1 cellular context compared by ENCODE assay signal in the genomic region with DNA sequence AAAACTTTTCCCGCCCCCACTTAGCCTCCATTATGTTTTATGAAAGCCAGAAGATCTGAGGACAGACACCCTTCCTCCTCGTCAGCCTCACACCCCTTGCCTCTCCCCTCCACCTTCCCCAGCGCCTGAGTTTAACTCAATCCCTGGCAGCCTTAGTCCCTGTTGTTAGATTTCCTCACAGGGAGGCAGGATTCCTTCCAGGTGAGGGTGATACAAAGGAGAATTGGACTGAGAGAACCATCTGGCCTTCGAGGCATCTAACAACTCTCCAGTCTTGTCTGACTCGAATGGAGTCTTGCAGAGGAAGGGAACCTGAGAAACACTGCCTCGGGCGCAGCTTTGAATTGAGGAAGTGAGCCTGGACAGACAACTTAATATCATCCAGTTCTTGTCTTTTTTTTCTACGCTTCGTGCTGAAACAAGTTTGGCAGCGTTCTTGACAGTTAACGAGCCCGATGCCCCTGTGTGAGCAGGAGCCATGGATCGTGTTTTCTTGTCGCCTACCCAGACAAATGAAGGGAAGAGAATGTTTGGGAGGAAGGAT.
TF ChIP-seq lines count a peak whose summit lies in the region.

No MANE protein-coding gene starts in this region.

TF ChIP-seq in GM23338, 12 proteins besides CTCF, POLR2A, EP300 and RAD21 (continued from another document):
- TF ChIP-seq ZNF462 (CRISPR knock-in tag; IDR thresholded peaks at IDR 0.05) (no peak), EZH2phosphoT487 (IDR thresholded peaks at IDR 0.05; ENCODE audit: unreplicated experiment) (no peak), JUNB (IDR thresholded peaks at IDR 0.05; ENCODE audit: unreplicated experiment) (no peak), STAT1 (IDR thresholded peaks at IDR 0.05; ENCODE audit: unreplicated experiment) (no peak)
